8 cellular contexts compared by ENCODE assay signal in genomic region chr6:89034586-89035251, GRCh38. TPM values are rescaled to one million over a fixed set of nuclear protein-coding genes. Genes with fewer than 3 reads are reported as not detected.
A peak's percentile ranks its signal among the peaks of the same experiment; 100 is the strongest.
DNase-seq lines count a peak whose midpoint lies in the region; FAIRE-seq and TF ChIP-seq lines count a peak whose summit lies in the region.

No MANE protein-coding gene starts in this region.

- H4K20me1 ChIP-seq in SK-N-SH (ENCODE audit: insufficient read depth), result no peaks in the 10 kb centered on the region

- H3F3A ChIP-seq in SK-N-SH (replicated peaks; ENCODE audit: insufficient read depth), result peaks cover 21% of the 10 kb centered on the region

- no peak for TF ChIP-seq POLR2A in GM12891 (IDR thresholded peaks at IDR 0.05; ENCODE audit: low read depth, low read length)

- TF ChIP-seq CTCF in SK-N-SH (IDR thresholded peaks at IDR 0.05) (no peak), GM10266 (IDR thresholded peaks at IDR 0.05; ENCODE audit: control insufficient read depth, insufficient read depth, low read depth, missing control alignments) (no peak)

- H3K9ac ChIP-seq in SK-N-SH, result peak overlapping the region; percentile 11; the same call in 1 of the 2 replicates

- WGBS in SK-N-SH (ENCODE audit: low lambda C conversion rate), result 66% methylated on average over 7 of the region's 7 CpGs

- no peak for TF ChIP-seq RAD21 in SK-N-SH (IDR thresholded peaks at IDR 0.05; ENCODE audit: low read length)

- no peaks in the 10 kb centered on the region for H3K36me3 ChIP-seq in SK-N-SH (replicated peaks in 1 of 2; ENCODE audit: control insufficient read depth in 1 of 2, insufficient read depth in 2 of 2, low read length in 1 of 2)

- no peak for TF ChIP-seq EP300 in SK-N-SH (IDR thresholded peaks at IDR 0.05; ENCODE audit: borderline replicate concordance in 1 of 2, low read depth in 1 of 2, low read length in 1 of 2)

- peak overlapping the region; percentile 66 for H3K4me2 ChIP-seq in SK-N-SH

- peaks cover 7% of the 10 kb centered on the region; the same call in 1 of the 2 replicates for H3K9me3 ChIP-seq in SK-N-SH

- H3K27ac ChIP-seq in SK-N-SH (ENCODE audit: low read depth in 2 of 2, low read length in 1 of 2), result peak overlapping the region; percentile 51 to 73

- peaks cover 4 to 12% of the 10 kb centered on the region in 2 experiments; a peak in 2 of 4 replicates for H3K4me1 ChIP-seq in SK-N-SH (ENCODE audit: control insufficient read depth in 1 of 2, insufficient read depth in 2 of 2, low read depth in 1 of 2, low read length in 1 of 2)

- DNase-seq in GM12891 (ENCODE audit: insufficient read length, low spot score), result no peak
- no peak for DNase-seq in SK-N-SH
- peak; percentile 48 for DNase-seq in globus pallidus (ENCODE audit: low spot score)
- peak; percentile 88 for DNase-seq in skeletal muscle cell (ENCODE audit: low read depth)
- no peak for DNase-seq in DMS 273 (lab: John Stamatoyannopoulos, UW; ENCODE audit: unreplicated experiment)
- DNase-seq in epidermal melanocyte (ENCODE audit: insufficient read length, low spot score), result no peak
- no peak for DNase-seq in GM10266 (ENCODE audit: extremely low spot score)
- no peak for DNase-seq in urothelium cell line (ENCODE audit: low spot score)

- CTCF ChIA-PET in SK-N-SH (lab: Yijun Ruan, JAX), result no interaction called here

- no peaks in the 10 kb centered on the region for H3K27me3 ChIP-seq in SK-N-SH (ENCODE audit: insufficient read depth)

- POLR2A ChIA-PET in SK-N-SH (lab: Yijun Ruan, JAX), result no interaction called here

- H3K4me3 ChIP-seq in SK-N-SH (ENCODE audit: low read depth in 2 of 2, low read length in 1 of 2) (peak overlapping the region in 1 of 2 experiments; percentile 12; a peak in 1 of 4 replicates), skeletal muscle cell (ENCODE audit: low read depth, low read length) (no peak overlapping the region)

- no peaks in the 10 kb centered on the region for H3K79me2 ChIP-seq in SK-N-SH (ENCODE audit: insufficient read depth)

- H3K9me2 ChIP-seq in SK-N-SH, result no peaks in the 10 kb centered on the region

- peak overlapping the region; percentile 44; the same call in 1 of the 2 replicates for H2AFZ ChIP-seq in SK-N-SH (ENCODE audit: low read depth)

- FAIRE-seq in GM12891 (lab: Jason Lieb, UNC) (peak; percentile 26), urothelium cell line (lab: Jason Lieb, UNC) (no peak)

TF ChIP-seq in GM12891, 5 proteins besides CTCF, POLR2A, EP300 and RAD21:
- TF ChIP-seq POLR2AphosphoS5 (IDR thresholded peaks at IDR 0.05; ENCODE audit: low read depth, low read length) (no peak), TAF1 (IDR thresholded peaks at IDR 0.05; ENCODE audit: low read depth, low read length) (no peak), POU2F2 (IDR thresholded peaks at IDR 0.05; ENCODE audit: low read depth, low read length) (no peak), SPI1 (IDR thresholded peaks at IDR 0.05; ENCODE audit: low read depth, low read length) (no peak), PAX5 (IDR thresholded peaks at IDR 0.05; ENCODE audit: insufficient read depth, low read length, severe bottlenecking) (no peak)

TF ChIP-seq in SK-N-SH, 30 proteins besides CTCF, POLR2A, EP300 and RAD21:
- no peak for TF ChIP-seq GATA2 (CRISPR knock-in tag; IDR thresholded peaks at IDR 0.05)
- no peak for TF ChIP-seq GABPA (IDR thresholded peaks at IDR 0.05; ENCODE audit: low read depth)

RNA-seq across cellular contexts. Expression of gene PNRC1, which starts 45.8 kb away (rescaled TPM):
- 42.8 TPM for polyA plus RNA-seq in GM12891 (2012; ENCODE audit: low read depth, missing spikeins)
- polyA plus RNA-seq in SK-N-SH (2012; rRNA removed), result 6.7 and 7.8 TPM in 2 replicates
- 9.5 and 14.6 TPM in 2 replicates for polyA plus RNA-seq in SK-N-SH (2012; cell fraction: cytosol; rRNA removed)
- 9.7 and 13.5 TPM in 2 replicates for polyA plus RNA-seq in SK-N-SH (2012; cell fraction: nucleus; rRNA removed)

Comparison
In these comparisons a context has a peak if more than half of its experiments do, and no peak if none do; other contexts are left out.
1. DNase-seq: peak in globus pallidus (single experiment) and skeletal muscle cell (single experiment); none in GM12891 (single experiment), SK-N-SH (single experiment), DMS 273 (single experiment), epidermal melanocyte (single experiment), GM10266 (single experiment) and urothelium cell line (single experiment).